ENCODE assay signal across 21 cellular contexts in the genomic region with DNA sequence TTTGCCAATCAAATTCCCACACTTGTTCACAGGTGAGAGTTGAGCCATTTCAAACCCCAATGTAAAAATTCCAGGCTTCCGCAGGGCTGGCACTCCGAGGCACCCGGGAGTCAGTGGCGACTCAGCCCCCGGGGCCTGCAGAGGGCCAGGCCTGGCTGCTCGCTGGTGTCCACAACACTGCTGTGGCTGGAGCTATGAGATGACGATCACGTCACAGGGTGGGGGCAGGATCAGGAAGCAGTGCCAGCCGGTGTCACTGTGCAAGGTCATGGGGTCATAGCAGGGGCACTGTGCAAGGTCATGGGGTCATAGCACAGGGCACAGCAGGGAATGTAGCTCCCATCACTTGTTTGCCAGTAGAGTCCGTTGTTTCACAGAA. TPM values are rescaled to one million over a fixed set of nuclear protein-coding genes. Genes with fewer than 3 reads are reported as not detected.
DNase-seq lines count a peak whose midpoint lies in the region; ATAC-seq, FAIRE-seq and TF ChIP-seq lines count a peak whose summit lies in the region.
"Had no signal": no experiment of that assay in that cellular context is flagged by ENCODE, and none has a peak within 500 bp of the region (broad histone marks: within the 10 kb centered on the region; RNA-seq: fewer than 3 reads in every experiment).

No MANE protein-coding gene starts in this region.

- H3K4me3 ChIP-seq in HEK293 (ENCODE audit: low read depth, low read length) = no peak overlapping the region
- H3K4me3 ChIP-seq in H1 (ENCODE audit: extremely low read depth in 1 of 4, insufficient read depth in 2 of 4, low read depth in 3 of 4, low read length in 4 of 4) = no peak overlapping the region
- H3K4me3 ChIP-seq: BLaER1 treated with 17β-estradiol and CSF1 and Interleukin-3, amounts not matched to agents 10 nM and 100 nM; GM12878 had no signal

- no peak overlapping the region for H3K14ac ChIP-seq in H1 (ENCODE audit: insufficient read length)

- no peaks in the 10 kb centered on the region; the same call in 1 of the 2 replicates for H3K23me2 ChIP-seq in H1 (ENCODE audit: low read depth, low read length)

- TF ChIP-seq CTCF in HEK293 (tag by site-specific recombination; IDR thresholded peaks at IDR 0.05) (no peak), H1 (IDR thresholded peaks at IDR 0.05; ENCODE audit: control extremely low read depth in 1 of 3, insufficient read depth in 1 of 3, low read depth in 1 of 3, low read length in 3 of 3) (no peak)

- no peak overlapping the region for H2BK5ac ChIP-seq in H1 (ENCODE audit: low read depth, low read length)

- no peak for FAIRE-seq in H1 (lab: Jason Lieb, UNC)
- FAIRE-seq: A204.1, GM12878 had no signal

- no peaks in the 10 kb centered on the region for H3K27me3 ChIP-seq in H1 (replicated peaks in 1 of 4; ENCODE audit: control insufficient read depth in 3 of 4, extremely low read depth in 1 of 4, insufficient read depth in 3 of 4, low read length in 3 of 4)
- H3K27me3 ChIP-seq: BLaER1 treated with 17β-estradiol and CSF1 and Interleukin-3, amounts not matched to agents 10 nM and 100 nM had no signal

- no peak overlapping the region for H2AK5ac ChIP-seq in H1 (ENCODE audit: low read depth, low read length)

- no peak overlapping the region for H3K56ac ChIP-seq in H1 (replicated peaks; ENCODE audit: insufficient read length, low read depth, low read length)

- no peaks in the 10 kb centered on the region for H3K4me1 ChIP-seq in HEK293 (ENCODE audit: control insufficient read depth, insufficient read depth, low read length)
- H3K4me1 ChIP-seq in H1 (replicated peaks in 1 of 4; ENCODE audit: control insufficient read depth in 3 of 4, insufficient read depth in 4 of 4, low read length in 3 of 4) = no peaks in the 10 kb centered on the region

- intact Hi-C loops in posterior vena cava (cut with DNase I) = no loop called here

- H4K91ac ChIP-seq in H1 (replicated peaks; ENCODE audit: insufficient read length, low read length) = no peak overlapping the region

- no peak overlapping the region for H3K23ac ChIP-seq in H1 (ENCODE audit: insufficient read length)

- CTCF ChIA-PET in HEK293 (lab: Yijun Ruan, JAX) (interaction anchor here (0.6 kb wide), 2 partner anchors 65 to 93 kb away, joined by 3 to 5 read pairs; no protein-coding TSS in a partner anchor), H1 (lab: Charles Lee; ENCODE audit: partially characterized antibody) (no interaction called here)

- H2BK120ac ChIP-seq in H1 (replicated peaks; ENCODE audit: low read depth, low read length) = no peak overlapping the region

- 96% methylated on average over 10 of the region's 10 CpGs; no CpG with 5 or more reads in 1 of the 2 experiments for WGBS in H1 (ENCODE audit: extremely low coverage in 1 of 2, insufficient coverage in 1 of 2, insufficient read length in 1 of 2, insufficient replicate concordance in 2 of 2, low coverage in 1 of 2, low lambda C conversion rate in 2 of 2, missing lambda C conversion rate in 1 of 2), 2 experiments

- H2BK20ac ChIP-seq in H1 (ENCODE audit: low read length) = no peak overlapping the region

- peaks cover 2 to 23% of the 10 kb centered on the region in 2 experiments for H4K20me1 ChIP-seq in H1 (replicated peaks in 1 of 2; ENCODE audit: control insufficient read depth in 1 of 2, insufficient read depth in 2 of 2, low read length in 2 of 2)

- peaks cover 20 to 94% of the 10 kb centered on the region in 2 experiments; a peak in 2 of 3 replicates for H3K36me3 ChIP-seq in HEK293 (ENCODE audit: control insufficient read depth in 2 of 2, insufficient read depth in 1 of 2, low read length in 2 of 2)
- peaks cover 26 to 63% (median 50%) of the 10 kb centered on the region in 4 experiments for H3K36me3 ChIP-seq in H1 (ENCODE audit: control insufficient read depth in 2 of 4, insufficient read depth in 4 of 4, low read length in 3 of 4)

- H2AFZ ChIP-seq in H1 (ENCODE audit: low read length) = no peak overlapping the region

- H3K27ac ChIP-seq in HEK293 (ENCODE audit: extremely low read depth, low read depth, low read length) = no peak overlapping the region
- no peak overlapping the region for H3K27ac ChIP-seq in H1 (ENCODE audit: low read depth, low read length)

- H3K4ac ChIP-seq in H1 (replicated peaks; ENCODE audit: insufficient read length, low read depth, low read length) = no peak overlapping the region

- no peak overlapping the region for H4K5ac ChIP-seq in H1 (ENCODE audit: insufficient read length, low read depth, low read length)

- no peak overlapping the region for H3K18ac ChIP-seq in H1 (ENCODE audit: extremely low read depth, low read length)

- no peak overlapping the region for H3K9ac ChIP-seq in H1 (replicated peaks in 1 of 4; ENCODE audit: extremely low read depth in 1 of 4, low read depth in 3 of 4, low read length in 3 of 4)

- H4K8ac ChIP-seq in H1 (ENCODE audit: extremely low read depth, insufficient read depth, low read length) = peak overlapping the region; percentile 71; the same call in 1 of the 2 replicates

- peaks cover 0 to 13% of the 10 kb centered on the region in 2 experiments; a peak in 1 of 4 replicates for H3K79me2 ChIP-seq in H1 (ENCODE audit: control insufficient read depth in 1 of 2, insufficient read depth in 2 of 2, low read length in 2 of 2)

- no peak overlapping the region for H3K4me2 ChIP-seq in H1 (ENCODE audit: insufficient read depth in 1 of 2, low read depth in 2 of 2, low read length in 2 of 2)
- H3K4me2 ChIP-seq: BLaER1 treated with 17β-estradiol and CSF1 and Interleukin-3, amounts not matched to agents 10 nM and 100 nM had no signal

- no peak for TF ChIP-seq POLR2A in H1 (IDR thresholded peaks at IDR 0.05; ENCODE audit: control extremely low read depth in 1 of 2, low read depth in 2 of 2, low read length in 2 of 2)

- POLR2A ChIA-PET in HEK293 (lab: Yijun Ruan, JAX) (no interaction called here), H1 (lab: Charles Lee; ENCODE audit: partially characterized antibody) (interaction anchor here (1.1 to 24.8 kb wide), 3 partner anchors 18 to 95 kb away, joined by 3 to 497 read pairs (median 3); partner anchors contain the start of genes COG8, NIP7, PDF and TMED6)

- no peak for ATAC-seq in HG02798 (IDR thresholded peaks at IDR 0.05; ENCODE audit: poor library complexity, unreplicated experiment)
- no peak for ATAC-seq in GM19324 (IDR thresholded peaks at IDR 0.05; ENCODE audit: low FRiP score, unreplicated experiment)
- no peak for ATAC-seq in GM21526 (IDR thresholded peaks at IDR 0.05; ENCODE audit: low FRiP score, unreplicated experiment)
- ATAC-seq: CD8-positive, alpha-beta T cell; GM12878; Panc1; Right ventricle myocardium inferior had no signal

- no peak for TF ChIP-seq EP300 in H1 (IDR thresholded peaks at IDR 0.05; ENCODE audit: borderline replicate concordance in 1 of 2, low read depth in 2 of 2, low read length in 2 of 2)

- no peak for TF ChIP-seq RAD21 in H1 (IDR thresholded peaks at IDR 0.05 in 1 of 2, conservative IDR thresholded peaks at IDR 0.05 in 1 of 2; ENCODE audit: low read depth in 2 of 2, low read length in 2 of 2)

- peak; percentile 54 for DNase-seq in activated CD8-positive, alpha-beta memory T cell treated with anti-CD3 and anti-CD28 coated beads for 24 hours
- DNase-seq in activated CD8-positive, alpha-beta memory T cell treated with anti-CD3 and anti-CD28 coated beads, Interleukin-2, amount 50 U/mL, for 4 hours = no peak
- DNase-seq in H1 (ENCODE audit: low read depth in 1 of 2, low spot score in 2 of 2) (no peak), posterior vena cava (ENCODE audit: low spot score) (peak; percentile 42)
- DNase-seq: Calu3; CD8-positive, alpha-beta T cell; EL; GOT3; NCI-H1417; NCI-H187; NCI-H526 treated with DMSO at 0.1 percent for 48 hours had no signal

- no peak overlapping the region for H2BK15ac ChIP-seq in H1 (ENCODE audit: low read length)

- H3K9me3 ChIP-seq in HEK293 (ENCODE audit: control insufficient read depth, insufficient read depth, low read depth, low read length) (no peaks in the 10 kb centered on the region), H1 (ENCODE audit: insufficient read depth in 2 of 2, low read depth in 1 of 2, low read length in 1 of 2) (no peaks in the 10 kb centered on the region)
- H3K9me3 ChIP-seq: BLaER1 treated with 17β-estradiol and CSF1 and Interleukin-3, amounts not matched to agents 10 nM and 100 nM had no signal

- H3K79me1 ChIP-seq in H1 (ENCODE audit: low read depth, low read length) = no peaks in the 10 kb centered on the region; the same call in 1 of the 2 replicates

- H2BK12ac ChIP-seq in H1 (ENCODE audit: low read depth, low read length) = no peak overlapping the region

RNA-seq across cellular contexts. Expression of gene VPS4A, which starts 7.8 kb away (rescaled TPM):
- total RNA-seq in H1 (2021; fragmentation: NEBNext Ultra II Directional; extraction: Animal tissue kit (Norgen Biotek cat#: 25700)) = 24.1 and 26.6 TPM in 2 replicates
- polyA plus RNA-seq in H1 (2011; rRNA removed) = 14.1 and 19.0 TPM in 2 replicates
- 17.5 TPM for polyA plus RNA-seq in H1 (2011; cell fraction: cytosol; rRNA removed)
- polyA plus RNA-seq in H1 (2011; cell fraction: nucleus; rRNA removed) = 44.3 TPM
- polyA plus RNA-seq in H1 (2012, experiment 1 of 2) = 40.5 to 48.2 TPM (median 43.7 TPM) in 4 replicates
- 35.4 TPM for polyA plus RNA-seq in H1 (2012, experiment 2 of 2)
- polyA plus RNA-seq in H1 (2013, experiment 1 of 2) = 29.0 TPM
- 28.7 TPM for polyA plus RNA-seq in H1 (2013, experiment 2 of 2)
- polyA minus RNA-seq in H1 (2011; rRNA and poly(A)+ RNA removed) = 10.6 and 15.4 TPM in 2 replicates
- polyA minus RNA-seq in H1 (2011; cell fraction: cytosol; rRNA and poly(A)+ RNA removed) = 7.6 TPM
- 18.0 TPM for polyA minus RNA-seq in H1 (2011; cell fraction: nucleus; rRNA and poly(A)+ RNA removed)
- 10 to 100 TPM; 23.4 to 24.1 TPM for total RNA-seq in posterior vena cava

RNA-seq across cellular contexts. Expression of gene PDF, which starts 11.5 kb away (rescaled TPM):
- total RNA-seq in H1 (2021; fragmentation: NEBNext Ultra II Directional; extraction: Animal tissue kit (Norgen Biotek cat#: 25700)) = 23.6 and 23.9 TPM in 2 replicates
- polyA plus RNA-seq in H1 (2011; rRNA removed) = 17.7 and 19.3 TPM in 2 replicates
- polyA plus RNA-seq in H1 (2011; cell fraction: cytosol; rRNA removed) = 24.1 TPM
- 14.3 TPM for polyA plus RNA-seq in H1 (2011; cell fraction: nucleus; rRNA removed)
- polyA plus RNA-seq in H1 (2012, experiment 1 of 2) = 3.7 to 14.4 TPM (median 11.4 TPM) in 4 replicates
- 6.7 TPM for polyA plus RNA-seq in H1 (2012, experiment 2 of 2)
- polyA plus RNA-seq in H1 (2013, experiment 1 of 2) = 14.2 TPM
- polyA plus RNA-seq in H1 (2013, experiment 2 of 2) = 14.9 TPM
- polyA minus RNA-seq in H1 (2011; rRNA and poly(A)+ RNA removed) = 2.4 and 3.7 TPM in 2 replicates
- polyA minus RNA-seq in H1 (2011; cell fraction: cytosol; rRNA and poly(A)+ RNA removed) = 9.5 TPM
- 17.2 TPM for polyA minus RNA-seq in H1 (2011; cell fraction: nucleus; rRNA and poly(A)+ RNA removed)
- 1 to 10 TPM; 6.6 to 6.9 TPM for total RNA-seq in posterior vena cava

RNA-seq across cellular contexts. Expression of gene COG8, which starts 20.5 kb away (rescaled TPM):
- 55.4 and 55.6 TPM in 2 replicates for total RNA-seq in H1 (2021; fragmentation: NEBNext Ultra II Directional; extraction: Animal tissue kit (Norgen Biotek cat#: 25700))
- 49.1 and 60.9 TPM in 2 replicates for polyA plus RNA-seq in H1 (2011; rRNA removed)
- 51.7 TPM for polyA plus RNA-seq in H1 (2011; cell fraction: cytosol; rRNA removed)
- 66.6 TPM for polyA plus RNA-seq in H1 (2011; cell fraction: nucleus; rRNA removed)
- 32.4 to 36.9 TPM (median 34.4 TPM) in 4 replicates for polyA plus RNA-seq in H1 (2012, experiment 1 of 2)
- 41.0 TPM for polyA plus RNA-seq in H1 (2012, experiment 2 of 2)
- 32.4 TPM for polyA plus RNA-seq in H1 (2013, experiment 1 of 2)
- polyA plus RNA-seq in H1 (2013, experiment 2 of 2) = 29.5 TPM
- 76.0 and 83.9 TPM in 2 replicates for polyA minus RNA-seq in H1 (2011; rRNA and poly(A)+ RNA removed)
- 39.5 TPM for polyA minus RNA-seq in H1 (2011; cell fraction: cytosol; rRNA and poly(A)+ RNA removed)
- polyA minus RNA-seq in H1 (2011; cell fraction: nucleus; rRNA and poly(A)+ RNA removed) = 70.1 TPM
- total RNA-seq in posterior vena cava = 10 to 100 TPM; 21.9 to 22.4 TPM

RNA-seq across cellular contexts. Expression of gene NIP7, which starts 20.7 kb away (rescaled TPM):
- 52.1 and 52.2 TPM in 2 replicates for total RNA-seq in H1 (2021; fragmentation: NEBNext Ultra II Directional; extraction: Animal tissue kit (Norgen Biotek cat#: 25700))
- 10.5 and 14.5 TPM in 2 replicates for polyA plus RNA-seq in H1 (2011; rRNA removed)
- 19.2 TPM for polyA plus RNA-seq in H1 (2011; cell fraction: cytosol; rRNA removed)
- 6.5 TPM for polyA plus RNA-seq in H1 (2011; cell fraction: nucleus; rRNA removed)
- 24.2 to 41.0 TPM (median 29.1 TPM) in 4 replicates for polyA plus RNA-seq in H1 (2012, experiment 1 of 2)
- 7.5 TPM for polyA plus RNA-seq in H1 (2012, experiment 2 of 2)
- 39.7 TPM for polyA plus RNA-seq in H1 (2013, experiment 1 of 2)
- 40.2 TPM for polyA plus RNA-seq in H1 (2013, experiment 2 of 2)
- polyA minus RNA-seq in H1 (2011; rRNA and poly(A)+ RNA removed) = 17.8 and 26.5 TPM in 2 replicates
- polyA minus RNA-seq in H1 (2011; cell fraction: cytosol; rRNA and poly(A)+ RNA removed) = 11.9 TPM
- polyA minus RNA-seq in H1 (2011; cell fraction: nucleus; rRNA and poly(A)+ RNA removed) = 19.7 TPM
- 10 to 100 TPM; 14.3 to 15.9 TPM for total RNA-seq in posterior vena cava

RNA-seq across cellular contexts. Expression of gene TMED6, which starts 32.7 kb away (rescaled TPM):
- 0.94 TPM in 1 of 2 replicates, not detected in the other for total RNA-seq in H1 (2021; fragmentation: NEBNext Ultra II Directional; extraction: Animal tissue kit (Norgen Biotek cat#: 25700))
- not detected in 2 replicates for polyA plus RNA-seq in H1 (2011; rRNA removed)
- polyA plus RNA-seq in H1 (2011; cell fraction: cytosol; rRNA removed) = not detected
- polyA plus RNA-seq in H1 (2011; cell fraction: nucleus; rRNA removed) = 0.13 TPM
- polyA plus RNA-seq in H1 (2012, experiment 1 of 2) = 0.29 to 0.83 TPM (median 0.65 TPM) in 3 of 4 replicates, not detected in the other
- polyA plus RNA-seq in H1 (2012, experiment 2 of 2) = not detected
- polyA plus RNA-seq in H1 (2013, experiment 1 of 2) = not detected
- 0.07 TPM for polyA plus RNA-seq in H1 (2013, experiment 2 of 2)
- not detected in 2 replicates for polyA minus RNA-seq in H1 (2011; rRNA and poly(A)+ RNA removed)
- not detected for polyA minus RNA-seq in H1 (2011; cell fraction: cytosol; rRNA and poly(A)+ RNA removed)
- polyA minus RNA-seq in H1 (2011; cell fraction: nucleus; rRNA and poly(A)+ RNA removed) = not detected
- under 1 TPM; 0.51 to 0.57 TPM for total RNA-seq in posterior vena cava
- total RNA-seq: M059J, Right ventricle myocardium inferior had no signal

Comparison
In these comparisons a context has a peak if more than half of its experiments do, and no peak if none do; other contexts are left out.
1. DNase-seq: peak in activated CD8-positive, alpha-beta memory T cell treated with anti-CD3 and anti-CD28 coated beads for 24 hours (single experiment) and posterior vena cava (single experiment); none in activated CD8-positive, alpha-beta memory T cell treated with anti-CD3 and anti-CD28 coated beads, Interleukin-2, amount 50 U/mL, for 4 hours (single experiment) and H1 (0 of 2).